In genomic region chr17:57269052-57269451, GRCh38 we compare ENCODE assay signal across 25 cellular contexts. TPM values are rescaled to one million over a fixed set of nuclear protein-coding genes. Genes with fewer than 3 reads are reported as not detected.
A peak's percentile ranks its signal among the peaks of the same experiment; 100 is the strongest.
DNase-seq lines count a peak whose midpoint lies in the region; ATAC-seq, FAIRE-seq and TF ChIP-seq lines count a peak whose summit lies in the region.
"Had no signal": no experiment of that assay in that cellular context is flagged by ENCODE, and none has a peak within 500 bp of the region (broad histone marks: within the 10 kb centered on the region; RNA-seq: fewer than 3 reads in every experiment).

No MANE protein-coding gene starts in this region.

- no peak overlapping the region for H3K14ac ChIP-seq in H1 (ENCODE audit: insufficient read length)

- peak overlapping the region; percentile 89 for H3K27ac Mint-ChIP-seq in nephron progenitor cell

- H2BK20ac ChIP-seq in H1 (ENCODE audit: low read length) = no peak overlapping the region

- no peak overlapping the region for H3K18ac ChIP-seq in H1 (ENCODE audit: extremely low read depth, low read length)

- TF ChIP-seq CTCF in DND-41 (IDR thresholded peaks at IDR 0.05; ENCODE audit: borderline replicate concordance, extremely low read depth, low read length, poor library complexity, severe bottlenecking) (no peak), H1 (IDR thresholded peaks at IDR 0.05; ENCODE audit: control extremely low read depth in 1 of 3, insufficient read depth in 1 of 3, low read depth in 1 of 3, low read length in 3 of 3) (no peak), nephron progenitor cell (IDR thresholded peaks at IDR 0.05) (no peak)

- peaks cover 91% of the 10 kb centered on the region for H3K4me1 Mint-ChIP-seq in nephron progenitor cell

- no peak overlapping the region for H3K4me3 ChIP-seq in BLaER1
- peak overlapping the region in 1 of 2 experiments; percentile 13; a peak in 2 of 4 replicates for H3K4me3 ChIP-seq in DND-41 (ENCODE audit: low read depth in 1 of 2, low read length in 2 of 2)
- H3K4me3 ChIP-seq in H1 (ENCODE audit: extremely low read depth in 1 of 4, insufficient read depth in 2 of 4, low read depth in 3 of 4, low read length in 4 of 4) = no peak overlapping the region
- H3K4me3 ChIP-seq: GM12878, K562, MG63, PC-9 had no signal

- H3K4me1 ChIP-seq in BLaER1 (peaks cover 70% of the 10 kb centered on the region), DND-41 (ENCODE audit: insufficient read depth, low read length) (peaks cover 94% of the 10 kb centered on the region), H1 (replicated peaks in 1 of 4; ENCODE audit: control insufficient read depth in 3 of 4, insufficient read depth in 4 of 4, low read length in 3 of 4) (peaks cover 4 to 10% (median 7%) of the 10 kb centered on the region in 4 experiments; a peak in 5 of 7 replicates)

- no peak overlapping the region for H2BK12ac ChIP-seq in H1 (ENCODE audit: low read depth, low read length)

- no peak overlapping the region for H3K27ac ChIP-seq in BLaER1
- no peak overlapping the region for H3K27ac ChIP-seq in DND-41 (ENCODE audit: low read length)
- no peak overlapping the region for H3K27ac ChIP-seq in H1 (ENCODE audit: low read depth, low read length)
- H3K27ac ChIP-seq: PC-9 had no signal

- H3K4me2 ChIP-seq in BLaER1 (peak overlapping the region; percentile 20; the same call in 1 of the 2 replicates), DND-41 (ENCODE audit: insufficient read depth, low read length) (peak overlapping the region; percentile 48), H1 (ENCODE audit: insufficient read depth in 1 of 2, low read depth in 2 of 2, low read length in 2 of 2) (no peak overlapping the region)
- H3K4me2 ChIP-seq: PC-9 had no signal

- H3K9me3 ChIP-seq in BLaER1 (no peaks in the 10 kb centered on the region), DND-41 (ENCODE audit: insufficient read depth, low read length, severe bottlenecking) (no peaks in the 10 kb centered on the region), H1 (ENCODE audit: insufficient read depth in 2 of 2, low read depth in 1 of 2, low read length in 1 of 2) (no peaks in the 10 kb centered on the region)
- H3K9me3 ChIP-seq: BE2C, MG63 had no signal

- H3K27me3 ChIP-seq in BLaER1 (no peaks in the 10 kb centered on the region), DND-41 (ENCODE audit: insufficient read depth, low read length, poor library complexity) (no peaks in the 10 kb centered on the region), H1 (replicated peaks in 1 of 4; ENCODE audit: control insufficient read depth in 3 of 4, extremely low read depth in 1 of 4, insufficient read depth in 3 of 4, low read length in 3 of 4) (no peaks in the 10 kb centered on the region; a peak in 1 of 7 replicates)
- H3K27me3 ChIP-seq: BE2C, MG63 had no signal

- DNase-seq in DND-41 = no peak
- DNase-seq in H1 (ENCODE audit: low read depth in 1 of 2, low spot score in 2 of 2) = no peak
- no peak for DNase-seq in nephron progenitor cell
- no peak for DNase-seq in T-helper 9 cell
- DNase-seq in cerebellar nuclear complex (lab: John Stamatoyannopoulos, UW) = no peak
- DNase-seq: 8988T, ACHN, BE2C, EL, GDM1, Kasumi-1, MG63, NCI-H1105 treated with DMSO at 0.1 percent for 48 hours, NCI-H2029, NCI-H446 treated with DMSO at 0.1 percent for 48 hours, NCI-H526 treated with DMSO at 0.1 percent for 48 hours, PC-9, RPMI8226, SHP77 had no signal

- FAIRE-seq in H1 (lab: Jason Lieb, UNC) = no peak
- FAIRE-seq: GM12878, H54 had no signal

- no peak overlapping the region for H4K91ac ChIP-seq in H1 (replicated peaks; ENCODE audit: insufficient read length, low read length)

- H4K5ac ChIP-seq in H1 (ENCODE audit: insufficient read length, low read depth, low read length) = no peak overlapping the region

- no peak overlapping the region for H2BK120ac ChIP-seq in H1 (replicated peaks; ENCODE audit: low read depth, low read length)

- H3K27me3 Mint-ChIP-seq in nephron progenitor cell (ENCODE audit: low read depth, poor library complexity) = no peaks in the 10 kb centered on the region

- no peak overlapping the region for H2BK15ac ChIP-seq in H1 (ENCODE audit: low read length)

- no peak for TF ChIP-seq POLR2A in H1 (IDR thresholded peaks at IDR 0.05; ENCODE audit: control extremely low read depth in 1 of 2, low read depth in 2 of 2, low read length in 2 of 2)

- peaks cover 100% of the 10 kb centered on the region for H4K20me1 ChIP-seq in BLaER1
- H4K20me1 ChIP-seq in DND-41 (ENCODE audit: insufficient read depth, low read length) = peaks cover 91% of the 10 kb centered on the region
- peaks cover 37 to 40% of the 10 kb centered on the region in 2 experiments for H4K20me1 ChIP-seq in H1 (replicated peaks in 1 of 2; ENCODE audit: control insufficient read depth in 1 of 2, insufficient read depth in 2 of 2, low read length in 2 of 2)

- H3K79me1 ChIP-seq in H1 (ENCODE audit: low read depth, low read length) = peaks cover 25% of the 10 kb centered on the region

- H3K9ac ChIP-seq in BLaER1 = no peak overlapping the region
- no peak overlapping the region for H3K9ac ChIP-seq in DND-41 (ENCODE audit: low read depth, low read length)
- no peak overlapping the region for H3K9ac ChIP-seq in H1 (replicated peaks in 1 of 4; ENCODE audit: extremely low read depth in 1 of 4, low read depth in 3 of 4, low read length in 3 of 4)

- no peak overlapping the region for H3K23ac ChIP-seq in H1 (ENCODE audit: insufficient read length)

- POLR2A ChIA-PET in H1 (lab: Charles Lee; ENCODE audit: partially characterized antibody) = interaction anchor here (1.0 to 3.8 kb wide), 5 partner anchors 10 to 52 kb away, joined by 3 to 22 read pairs (median 7); no protein-coding TSS in a partner anchor

- 86% methylated on average over 3 of the region's 3 CpGs; no CpG with 5 or more reads in 1 of the 2 experiments for WGBS in H1 (ENCODE audit: extremely low coverage in 1 of 2, insufficient coverage in 1 of 2, insufficient read length in 1 of 2, insufficient replicate concordance in 2 of 2, low coverage in 1 of 2, low lambda C conversion rate in 2 of 2, missing lambda C conversion rate in 1 of 2), 2 experiments

- no peak overlapping the region for H4K8ac ChIP-seq in H1 (ENCODE audit: extremely low read depth, insufficient read depth, low read length)

- peaks cover 100% of the 10 kb centered on the region for H3K36me3 ChIP-seq in BLaER1
- H3K36me3 ChIP-seq in DND-41 (ENCODE audit: insufficient read depth, low read length) = peaks cover 94% of the 10 kb centered on the region
- peaks cover 2 to 59% (median 19%) of the 10 kb centered on the region in 4 experiments; a peak in 7 of 8 replicates for H3K36me3 ChIP-seq in H1 (ENCODE audit: control insufficient read depth in 2 of 4, insufficient read depth in 4 of 4, low read length in 3 of 4)
- H3K36me3 ChIP-seq: MG63 had no signal

- no peaks in the 10 kb centered on the region for H3K23me2 ChIP-seq in H1 (ENCODE audit: low read depth, low read length)

- H3K4me3 Mint-ChIP-seq in nephron progenitor cell = no peak overlapping the region

- H3K36me3 Mint-ChIP-seq in nephron progenitor cell (ENCODE audit: low read depth) = peaks cover 72% of the 10 kb centered on the region

- peaks cover 99% of the 10 kb centered on the region for H3K79me2 ChIP-seq in DND-41 (ENCODE audit: insufficient read depth, low read length)
- peaks cover 0 to 77% of the 10 kb centered on the region in 2 experiments for H3K79me2 ChIP-seq in H1 (ENCODE audit: control insufficient read depth in 1 of 2, insufficient read depth in 2 of 2, low read length in 2 of 2)

- H3K4ac ChIP-seq in H1 (replicated peaks; ENCODE audit: insufficient read length, low read depth, low read length) = no peak overlapping the region

- 0 out of 2 replicates have a peak overlapping the region, but pooled peaks have one; percentile 53 for H2AK5ac ChIP-seq in H1 (ENCODE audit: low read depth, low read length)

- H2AFZ ChIP-seq in DND-41 (ENCODE audit: low read depth, low read length) = no peak overlapping the region
- no peak overlapping the region for H2AFZ ChIP-seq in H1 (ENCODE audit: low read length)
- H2AFZ ChIP-seq: PC-9 had no signal

- no peak overlapping the region for H2BK5ac ChIP-seq in H1 (ENCODE audit: low read depth, low read length)

- H3K56ac ChIP-seq in H1 (replicated peaks; ENCODE audit: insufficient read length, low read depth, low read length) = no peak overlapping the region

- TF ChIP-seq RAD21 in H1 (IDR thresholded peaks at IDR 0.05 in 1 of 2, conservative IDR thresholded peaks at IDR 0.05 in 1 of 2; ENCODE audit: low read depth in 2 of 2, low read length in 2 of 2) = no peak

- CTCF ChIA-PET in H1 (lab: Charles Lee; ENCODE audit: partially characterized antibody) = interaction anchor here (0.6 to 6.3 kb wide), 3 partner anchors 9 to 156 kb away, joined by 4 to 38 read pairs (median 15); no protein-coding TSS in a partner anchor

- no peak for TF ChIP-seq EP300 in H1 (IDR thresholded peaks at IDR 0.05; ENCODE audit: borderline replicate concordance in 1 of 2, low read depth in 2 of 2, low read length in 2 of 2)

- ATAC-seq in DND-41 (ENCODE audit: insufficient read depth, low read depth) (0 out of 3 replicates have a peak, but pooled peaks have one; percentile 15), HG03108 (IDR thresholded peaks at IDR 0.05; ENCODE audit: unreplicated experiment) (no peak), GM18498 (IDR thresholded peaks at IDR 0.05; ENCODE audit: unreplicated experiment) (no peak)
- ATAC-seq: GM12878 had no signal

- no peaks in the 10 kb centered on the region for H3K9me3 Mint-ChIP-seq in nephron progenitor cell

TF ChIP-seq in H1, 55 proteins besides CTCF, POLR2A, EP300 and RAD21:
- TF ChIP-seq GABPA (IDR thresholded peaks at IDR 0.05; ENCODE audit: borderline replicate concordance, insufficient read depth, low read length) (no peak), SIN3A (conservative IDR thresholded peaks at IDR 0.05 in 1 of 2, IDR thresholded peaks at IDR 0.05 in 1 of 2; ENCODE audit: low read depth in 1 of 2, low read length in 2 of 2) (no peak)
TF ChIP-seq in H1: peak in this region for 0.

RNA-seq across cellular contexts. Expression of gene MSI2, which starts 12.7 kb away (rescaled TPM):
- 73.1 and 80.6 TPM in 2 replicates for total RNA-seq in H1 (2021; fragmentation: NEBNext Ultra II Directional; extraction: Animal tissue kit (Norgen Biotek cat#: 25700))
- polyA plus RNA-seq in H1 (2011; rRNA removed) = 36.7 and 50.7 TPM in 2 replicates
- 42.1 TPM for polyA plus RNA-seq in H1 (2011; cell fraction: cytosol; rRNA removed)
- polyA plus RNA-seq in H1 (2011; cell fraction: nucleus; rRNA removed) = 128 TPM
- 44.3 to 54.1 TPM (median 46.9 TPM) in 4 replicates for polyA plus RNA-seq in H1 (2012, experiment 1 of 2)
- 9.0 TPM for polyA plus RNA-seq in H1 (2012, experiment 2 of 2)
- 27.9 TPM for polyA plus RNA-seq in H1 (2013, experiment 1 of 2)
- 25.3 TPM for polyA plus RNA-seq in H1 (2013, experiment 2 of 2)
- polyA minus RNA-seq in H1 (2011; rRNA and poly(A)+ RNA removed) = 115 and 134 TPM in 2 replicates
- polyA minus RNA-seq in H1 (2011; cell fraction: cytosol; rRNA and poly(A)+ RNA removed) = 52.1 TPM
- polyA minus RNA-seq in H1 (2011; cell fraction: nucleus; rRNA and poly(A)+ RNA removed) = 164 TPM

Comparison
In these comparisons a context has a peak if more than half of its experiments do, and no peak if none do; other contexts are left out.
1. H3K4me2 ChIP-seq: peak in BLaER1 (single experiment) and DND-41 (single experiment); none in H1 (0 of 2).